ENCODE assay signal across 8 cellular contexts in genomic region chr5:139404484-139404840, GRCh38. TPM values are rescaled to one million over a fixed set of nuclear protein-coding genes. Genes with fewer than 3 reads are reported as not detected.
DNase-seq lines count a peak whose midpoint lies in the region; ATAC-seq and TF ChIP-seq lines count a peak whose summit lies in the region.

No MANE protein-coding gene starts in this region.

- H3K79me1 ChIP-seq in IMR-90 (ENCODE audit: low read depth in 1 of 2, low read length in 2 of 2), result peaks cover 0 to 14% of the 10 kb centered on the region in 2 experiments; a peak in 1 of 4 replicates

- H2AK5ac ChIP-seq in IMR-90 (ENCODE audit: low read depth, low read length), result peak overlapping the region; percentile 67; the same call in 1 of the 2 replicates

- dilution Hi-C loops in IMR-90 (cut with HindIII; ENCODE audit: low sequenced_read_pairs, unreplicated experiment), result loop anchor here (25.0 kb wide), 1 partner anchor 108 kb away; no protein-coding TSS in a partner anchor

- H3K56ac ChIP-seq in IMR-90 (ENCODE audit: extremely low read depth, insufficient read depth, low read length), result peak overlapping the region; percentile 91

- peaks cover 8% of the 10 kb centered on the region for H3K9me1 ChIP-seq in IMR-90 (ENCODE audit: insufficient read depth, low read length)

- no peaks in the 10 kb centered on the region; the same call in 1 of the 2 replicates for H4K20me1 ChIP-seq in IMR-90 (ENCODE audit: insufficient read depth, low read length)

- H3K9me3 ChIP-seq in IMR-90 (ENCODE audit: control insufficient read depth, insufficient read depth, low read length), result no peaks in the 10 kb centered on the region
- no peaks in the 10 kb centered on the region for H3K9me3 ChIP-seq in naive thymus-derived CD4-positive, alpha-beta T cell (ENCODE audit: control insufficient read depth in 2 of 3, low read length in 3 of 3)

- H4K8ac ChIP-seq in IMR-90 (ENCODE audit: low read depth in 2 of 2, low read length in 2 of 2), result peak overlapping the region; percentile 95 to 98

- in situ Hi-C loops in IMR-90 (cut with MboI; ENCODE audit: low sequenced_read_pairs), result no loop called here

- H3K36me3 Mint-ChIP-seq in naive thymus-derived CD4-positive, alpha-beta T cell, result peaks cover under 1 to 6% (median under 1%) of the 10 kb centered on the region in 5 donors

- peak overlapping the region; percentile 47 for H3K4me3 ChIP-seq in AG10803 (ENCODE audit: low read length)
- H3K4me3 ChIP-seq in IMR-90 (ENCODE audit: insufficient read depth, low read depth, low read length), result peak overlapping the region; percentile 20; the same call in 1 of the 2 replicates
- H3K4me3 ChIP-seq in naive thymus-derived CD4-positive, alpha-beta T cell (ENCODE audit: low read length), result peak overlapping the region; percentile 56

- no TSS peak for BruUV-seq in IMR-90 (replicated peaks; lab: Mats Ljungman, UMichigan)

- peak overlapping the region; percentile 82; the same call in 2 of the 3 replicates for H2BK15ac ChIP-seq in IMR-90 (ENCODE audit: low read depth, low read length)

- no peak for ATAC-seq in IMR-90 (ENCODE audit: low read depth)
- no peak for ATAC-seq in naive thymus-derived CD4-positive, alpha-beta T cell

- no peaks in the 10 kb centered on the region for H3K9me3 Mint-ChIP-seq in naive thymus-derived CD4-positive, alpha-beta T cell

- intact Hi-C loops in IMR-90 (cut with micrococcal nuclease), result no loop called here
- intact Hi-C loops in naive thymus-derived CD4-positive, alpha-beta T cell (cut with micrococcal nuclease), result loop anchor here (1.0 to 5.0 kb wide), 17 partner anchors 10 to 1160 kb away; partner anchors contain the start of genes DNAJC18 (in 2 of the 2), ETF1 (in 2 of the 2), FAM53C (in 2 of the 2) and PAIP2 (in 2 of the 2)

- peak overlapping the region; percentile 95 for H3K14ac ChIP-seq in IMR-90 (replicated peaks; ENCODE audit: low read depth, low read length)

- no peaks in the 10 kb centered on the region for H3K27me3 ChIP-seq in IMR-90 (ENCODE audit: control insufficient read depth, insufficient read depth, low read length)
- no peaks in the 10 kb centered on the region for H3K27me3 ChIP-seq in naive thymus-derived CD4-positive, alpha-beta T cell (ENCODE audit: control insufficient read depth in 2 of 2, insufficient read depth in 2 of 2, low read length in 2 of 2)

- H3K4me3 Mint-ChIP-seq in naive thymus-derived CD4-positive, alpha-beta T cell, result peak overlapping the region; percentile 88 to 98 (median 94)

- H4K5ac ChIP-seq in IMR-90 (ENCODE audit: low read depth, low read length), result peak overlapping the region; percentile 95

- H3K4me2 ChIP-seq in IMR-90 (ENCODE audit: low read depth, low read length), result peak overlapping the region; percentile 83

- H3K9ac ChIP-seq in IMR-90 (ENCODE audit: low read depth, low read length), result peak overlapping the region; percentile 86

- peak overlapping the region; percentile 95 for H4K91ac ChIP-seq in IMR-90 (ENCODE audit: insufficient read depth, low read depth, low read length)

- TF ChIP-seq RAD21 in IMR-90 (IDR thresholded peaks at IDR 0.05; ENCODE audit: low read length), result no peak

- H3K4me1 ChIP-seq in IMR-90 (ENCODE audit: control insufficient read depth, insufficient read depth, low read length), result peaks cover 4% of the 10 kb centered on the region
- peaks cover 16 to 18% of the 10 kb centered on the region in 2 donors for H3K4me1 ChIP-seq in naive thymus-derived CD4-positive, alpha-beta T cell (ENCODE audit: control insufficient read depth in 2 of 2, insufficient read depth in 2 of 2, low read length in 2 of 2)

- DNase-seq in AG10803 (ENCODE audit: low read depth) (no peak), IMR-90 (no peak), caudate nucleus (lab: John Stamatoyannopoulos, UW) (no peak), glomerular visceral epithelial cell (ENCODE audit: extremely low spot score) (no peak), NCI-H510A treated with DMSO at 0.1 percent for 48 hours (lab: John Stamatoyannopoulos, UW) (no peak), Kasumi-1 (lab: John Stamatoyannopoulos, UW) (no peak)
- no peak for DNase-seq in naive thymus-derived CD4-positive, alpha-beta T cell
- DNase-seq in effector CD8-positive, alpha-beta T cell (lab: John Stamatoyannopoulos, UW), result no peak

- peak overlapping the region; percentile 98 for H2AFZ ChIP-seq in IMR-90 (replicated peaks; ENCODE audit: low read length, poor library complexity)

- TF ChIP-seq CTCF in AG10803 (conservative IDR thresholded peaks at IDR 0.05; ENCODE audit: low read length), result no peak
- no peak for TF ChIP-seq CTCF in IMR-90 (conservative IDR thresholded peaks at IDR 0.05; ENCODE audit: low read depth, low read length)

- H3K27ac Mint-ChIP-seq in naive thymus-derived CD4-positive, alpha-beta T cell, result peak overlapping the region; percentile 96 to 100 (median 99)

- peak overlapping the region; percentile 95 for H2BK120ac ChIP-seq in IMR-90 (ENCODE audit: low read depth, low read length)

- H2BK20ac ChIP-seq in IMR-90 (ENCODE audit: low read depth, low read length), result peak overlapping the region; percentile 48

- H3K23ac ChIP-seq in IMR-90 (ENCODE audit: low read depth, low read length), result peak overlapping the region; percentile 92

- whole genome bisulfite sequencing in IMR-90 (ENCODE audit: extremely low coverage in 2 of 2, insufficient read length in 1 of 2), 2 experiments, result no CpG with 5 or more reads among the region's 5 CpGs

- H2AK9ac ChIP-seq in IMR-90 (replicated peaks; ENCODE audit: low read depth, low read length, poor library complexity), result peak overlapping the region; percentile 90

- H3K27ac ChIP-seq in IMR-90 (ENCODE audit: insufficient read depth, low read length) (peak overlapping the region; percentile 88), caudate nucleus (ENCODE audit: low read depth, low read length) (peak overlapping the region; percentile 99)
- peak overlapping the region; percentile 88 for H3K27ac ChIP-seq in naive thymus-derived CD4-positive, alpha-beta T cell (ENCODE audit: low read depth, low read length)

- H3K36me3 ChIP-seq in IMR-90 (ENCODE audit: control insufficient read depth, insufficient read depth, low read length), result no peaks in the 10 kb centered on the region
- no peaks in the 10 kb centered on the region for H3K36me3 ChIP-seq in naive thymus-derived CD4-positive, alpha-beta T cell (ENCODE audit: control insufficient read depth in 2 of 3, insufficient read depth in 3 of 3, low read length in 3 of 3)

- H2BK5ac ChIP-seq in IMR-90 (ENCODE audit: low read depth, low read length, poor library complexity, severe bottlenecking), result peak overlapping the region; percentile 89

- peak overlapping the region; percentile 62 for H3K18ac ChIP-seq in IMR-90 (ENCODE audit: low read depth, low read length)

- H3K27me3 Mint-ChIP-seq in naive thymus-derived CD4-positive, alpha-beta T cell, result no peaks in the 10 kb centered on the region

- CTCF ChIA-PET in IMR-90 (lab: Yijun Ruan, JAX), result interaction anchor here (1.0 kb wide), 1 partner anchor 9 kb away, joined by 3 read pairs; no protein-coding TSS in a partner anchor
- CTCF ChIA-PET in naive thymus-derived CD4-positive, alpha-beta T cell (lab: Charles Lee), result interaction anchor here (0.6 kb wide), 1 partner anchor 461 kb away, joined by 3 read pairs; no protein-coding TSS in a partner anchor

- TF ChIP-seq POLR2A in IMR-90 (IDR thresholded peaks at IDR 0.05; ENCODE audit: low read depth, low read length), result no peak

- H3K4ac ChIP-seq in IMR-90 (ENCODE audit: low read depth, low read length), result peak overlapping the region; percentile 97

- H3K4me1 Mint-ChIP-seq in naive thymus-derived CD4-positive, alpha-beta T cell, result peaks cover 22 to 40% (median 36%) of the 10 kb centered on the region in 7 donors

- POLR2A ChIA-PET in IMR-90 (lab: Charles Lee; ENCODE audit: unreplicated experiment), result no interaction called here
- POLR2A ChIA-PET in naive thymus-derived CD4-positive, alpha-beta T cell (lab: Charles Lee), result interaction anchor here (1.0 to 3.2 kb wide), 15 partner anchors 9 to 861 kb away, joined by 3 to 24 read pairs (median 4); partner anchors contain the start of genes DNAJC18, ETF1, MATR3 and MZB1

TF ChIP-seq in IMR-90, 13 proteins besides CTCF, POLR2A, EP300 and RAD21 (continues in another document):
- no peak for TF ChIP-seq SMC3 (IDR thresholded peaks at IDR 0.05; ENCODE audit: low read depth, low read length)
- TF ChIP-seq FOS (IDR thresholded peaks at IDR 0.05; ENCODE audit: low read depth, low read length), result no peak

RNA-seq across cellular contexts. Expression of gene SPATA24, which starts 0.6 kb away (rescaled TPM):
- 4.3 and 4.4 TPM in 2 replicates for total RNA-seq in IMR-90 (2012; rRNA removed)
- 3.8 and 4.1 TPM in 2 replicates for polyA plus RNA-seq in IMR-90 (2012; rRNA removed)
- 1.2 and 2.1 TPM in 2 replicates for polyA plus RNA-seq in IMR-90 (2012; cell fraction: cytosol; rRNA removed)
- 1.9 and 5.1 TPM in 2 replicates for polyA plus RNA-seq in IMR-90 (2012; cell fraction: nucleus; rRNA removed; ENCODE audit: low replicate concordance)
- 1 to 10 TPM; 4.4 to 7.6 (median 5.8) TPM for total RNA-seq in naive thymus-derived CD4-positive, alpha-beta T cell
- 1 to 10 TPM; 4.6 to 6.6 TPM for polyA plus RNA-seq in naive thymus-derived CD4-positive, alpha-beta T cell

RNA-seq across cellular contexts. Expression of gene PROB1, which starts 9.6 kb away (rescaled TPM):
- total RNA-seq in IMR-90 (2012; rRNA removed), result under 0.01 TPM in 2 replicates
- 0.36 and 0.38 TPM in 2 replicates for polyA plus RNA-seq in IMR-90 (2012; rRNA removed)
- polyA plus RNA-seq in IMR-90 (2012; cell fraction: cytosol; rRNA removed), result 0.29 and 0.45 TPM in 2 replicates
- polyA plus RNA-seq in IMR-90 (2012; cell fraction: nucleus; rRNA removed; ENCODE audit: low replicate concordance), result 1.4 and 1.9 TPM in 2 replicates
- 1 to 10 TPM in 2 of 5 experiments, under 1 TPM in 3; 0.58 to 4.9 (median 0.97) TPM for total RNA-seq in naive thymus-derived CD4-positive, alpha-beta T cell
- under 1 TPM in 1 of 2 donors, not detected in 1; 0.26 TPM for polyA plus RNA-seq in naive thymus-derived CD4-positive, alpha-beta T cell

RNA-seq across cellular contexts. Expression of gene MZB1, which starts 14.7 kb away (rescaled TPM):
- total RNA-seq in IMR-90 (2012; rRNA removed), result not detected in 2 replicates
- not detected in 2 replicates for polyA plus RNA-seq in IMR-90 (2012; rRNA removed)
- not detected in 2 replicates for polyA plus RNA-seq in IMR-90 (2012; cell fraction: cytosol; rRNA removed)
- polyA plus RNA-seq in IMR-90 (2012; cell fraction: nucleus; rRNA removed; ENCODE audit: low replicate concordance), result 0.14 TPM in 1 of 2 replicates, not detected in the other
- total RNA-seq in naive thymus-derived CD4-positive, alpha-beta T cell, result 10 to 100 TPM in 3 of 5 experiments, under 1 TPM in 2; 0.60 to 70.6 (median 12.8) TPM
- under 1 TPM; 0.25 to 0.80 TPM for polyA plus RNA-seq in naive thymus-derived CD4-positive, alpha-beta T cell

RNA-seq across cellular contexts. Expression of gene SLC23A1, which starts 21.4 kb away (rescaled TPM):
- total RNA-seq in IMR-90 (2012; rRNA removed), result not detected in 2 replicates
- not detected in 2 replicates for polyA plus RNA-seq in IMR-90 (2012; rRNA removed)
- polyA plus RNA-seq in IMR-90 (2012; cell fraction: cytosol; rRNA removed), result 0.08 TPM in 1 of 2 replicates, not detected in the other
- 0.03 and 0.04 TPM in 2 replicates for polyA plus RNA-seq in IMR-90 (2012; cell fraction: nucleus; rRNA removed; ENCODE audit: low replicate concordance)
- total RNA-seq in naive thymus-derived CD4-positive, alpha-beta T cell, result 1 to 10 TPM in 1 of 5 experiments, not detected in 4; 4.7 TPM
- polyA plus RNA-seq in naive thymus-derived CD4-positive, alpha-beta T cell, result not detected

RNA-seq across cellular contexts. Expression of gene DNAJC18, which starts 34.9 kb away (rescaled TPM):
- total RNA-seq in IMR-90 (2012; rRNA removed), result 9.2 and 11.1 TPM in 2 replicates
- polyA plus RNA-seq in IMR-90 (2012; rRNA removed), result 6.3 and 8.5 TPM in 2 replicates
- 2.2 and 2.4 TPM in 2 replicates for polyA plus RNA-seq in IMR-90 (2012; cell fraction: cytosol; rRNA removed)
- 0.99 and 6.1 TPM in 2 replicates for polyA plus RNA-seq in IMR-90 (2012; cell fraction: nucleus; rRNA removed; ENCODE audit: low replicate concordance)
- total RNA-seq in naive thymus-derived CD4-positive, alpha-beta T cell, result 1 to 10 TPM; 2.2 to 9.7 (median 4.9) TPM
- 1 to 10 TPM; 3.8 to 6.8 TPM for polyA plus RNA-seq in naive thymus-derived CD4-positive, alpha-beta T cell
